ENCODE assay signal across 9 cellular contexts in genomic region chr15:25693321-25694237, GRCh38.
DNase-seq lines count a peak whose midpoint lies in the region; ATAC-seq and TF ChIP-seq lines count a peak whose summit lies in the region.
"Had no signal": no experiment of that assay in that cellular context is flagged by ENCODE, and none has a peak within 500 bp of the region (broad histone marks: within the 10 kb centered on the region; RNA-seq: fewer than 3 reads in every experiment).

No MANE protein-coding gene starts in this region.

- H2AFZ ChIP-seq in parathyroid adenoma = no peak overlapping the region

- no peak overlapping the region for H3K4me2 ChIP-seq in parathyroid adenoma (ENCODE audit: low read length)

- H3K9ac ChIP-seq in parathyroid adenoma = no peak overlapping the region

- no peaks in the 10 kb centered on the region for H3K36me3 ChIP-seq in WERI-Rb-1
- no peaks in the 10 kb centered on the region for H3K36me3 ChIP-seq in parathyroid adenoma (ENCODE audit: control insufficient read depth, insufficient read depth, low read length)

- H3K4me3 ChIP-seq in WERI-Rb-1 (ENCODE audit: low read depth, low read length) (no peak overlapping the region), parathyroid adenoma (ENCODE audit: low read depth, low read length) (no peak overlapping the region)

- H3K4me1 ChIP-seq in parathyroid adenoma = no peaks in the 10 kb centered on the region

- TF ChIP-seq CTCF in WERI-Rb-1 (IDR thresholded peaks at IDR 0.05; ENCODE audit: low read depth, low read length) (peak; percentile 85), parathyroid adenoma (IDR thresholded peaks at IDR 0.05) (peak; percentile 31)

- H3K27ac ChIP-seq in WERI-Rb-1 = no peak overlapping the region
- no peak overlapping the region for H3K27ac ChIP-seq in parathyroid adenoma

- ATAC-seq in GM18511 (IDR thresholded peaks at IDR 0.05; ENCODE audit: unreplicated experiment) (no peak), GM21390 (IDR thresholded peaks at IDR 0.05; ENCODE audit: unreplicated experiment) (no peak)

- no peaks in the 10 kb centered on the region for H3K9me3 ChIP-seq in WERI-Rb-1 (ENCODE audit: severe bottlenecking)
- H3K9me3 ChIP-seq in parathyroid adenoma (ENCODE audit: control insufficient read depth, low read length) = no peaks in the 10 kb centered on the region

- peak; percentile 15 for DNase-seq in activated T-cell treated with anti-CD3 and anti-CD28 coated beads for 1 hour (ENCODE audit: low read depth)
- no peak for DNase-seq in activated T-cell treated with anti-CD3 and anti-CD28 coated beads for 4 hours
- DNase-seq in WERI-Rb-1 = peak; percentile 71
- DNase-seq in fibroblast of gingiva (ENCODE audit: low read depth) = peak; percentile 23
- DNase-seq in MV-4-11 (lab: John Stamatoyannopoulos, UW) = no peak
- DNase-seq: naive B cell had no signal

- no peaks in the 10 kb centered on the region for H3K27me3 ChIP-seq in WERI-Rb-1 (ENCODE audit: insufficient read depth, low read depth, severe bottlenecking)
- no peaks in the 10 kb centered on the region for H3K27me3 ChIP-seq in parathyroid adenoma (ENCODE audit: control insufficient read depth, insufficient read depth, low read length)

- no peaks in the 10 kb centered on the region for H3K79me2 ChIP-seq in parathyroid adenoma

Comparison
In these comparisons a context has a peak if more than half of its experiments do, and no peak if none do; other contexts are left out.
1. DNase-seq: peak in activated T-cell treated with anti-CD3 and anti-CD28 coated beads for 1 hour (single experiment), WERI-Rb-1 (single experiment) and fibroblast of gingiva (single experiment); none in activated T-cell treated with anti-CD3 and anti-CD28 coated beads for 4 hours (single experiment) and MV-4-11 (single experiment).